In genomic region chr9:17967731-17968130, GRCh38 we compare ENCODE assay signal across 11 cellular contexts.
"Had no signal": no experiment of that assay in that cellular context is flagged by ENCODE, and none has a peak within 500 bp of the region (broad histone marks: within the 10 kb centered on the region; RNA-seq: fewer than 3 reads in every experiment).

No MANE protein-coding gene starts in this region.

- FAIRE-seq: H1, H54 had no signal

- H3K9me3 Mint-ChIP-seq: GM23338, H9, HFFc6 had no signal

- H3K4me3 ChIP-seq: GM23248, GM23338, HAP-1 had no signal

- H3K27ac Mint-ChIP-seq: GM23338, H9, HFFc6 had no signal

- DNase-seq: GM23248, GOT3, H7, H9, HCEC 1CT, HFFc6 had no signal

- H3K4me1 ChIP-seq: HAP-1 had no signal

- H2AFZ ChIP-seq: GM23248, GM23338 had no signal

- H3K4me3 Mint-ChIP-seq: GM23338, H9, HFFc6 had no signal

- H3K9ac ChIP-seq: GM23248 had no signal

- H3K36me3 ChIP-seq: HAP-1 had no signal

- H3K27ac ChIP-seq: GM23248 had no signal

- ATAC-seq: GM23338, HCT116 had no signal

- H3K9me3 ChIP-seq: HAP-1 had no signal

- H3K4me2 ChIP-seq: GM23338 had no signal
